24 cellular contexts compared by ENCODE assay signal in genomic region chr2:109586687-109587086, GRCh38.
"Had no signal": no experiment of that assay in that cellular context is flagged by ENCODE, and none has a peak within 500 bp of the region (broad histone marks: within the 10 kb centered on the region; RNA-seq: fewer than 3 reads in every experiment).

No MANE protein-coding gene starts in this region.

- H3K4me3 ChIP-seq: colonic mucosa, esophagus muscularis mucosa, lung, mucosa of descending colon, neural progenitor cell, prostate gland, right atrium auricular region, sigmoid colon, spleen, thoracic aorta, tibial nerve, upper lobe of right lung, uterus had no signal

- H3K36me3 ChIP-seq: colonic mucosa, prostate gland, right atrium auricular region, uterus had no signal

- FAIRE-seq: kidney had no signal

- H3K4me2 ChIP-seq: neural progenitor cell had no signal

- ATAC-seq: mucosa of descending colon; natural killer cell treated with Interleukin-12 subunit alpha and Interleukin-12 subunit beta and Interleukin-15 and Interleukin-18, amount 100 ng/mL, for 72 hours; stimulated activated memory B cell treated with anti-CD40 and anti-IgM and Interleukin-4, amounts not matched to agents 10 μg/mL and 1 μg/mL and 100 μg/mL, for 72 hours; stimulated activated naive CD8-positive, alpha-beta T cell treated with anti-CD3 and anti-CD28 coated beads, Interleukin-15, Interleukin-2, amounts not matched to agents 100 U/mL and 50 U/mL, for 24 hours; upper lobe of right lung had no signal

- H3K27me3 ChIP-seq: colonic mucosa, esophagus muscularis mucosa, neural progenitor cell, right atrium auricular region, sigmoid colon, spleen, tibial nerve, upper lobe of right lung, uterus had no signal

- H3K27ac ChIP-seq: colonic mucosa, esophagus muscularis mucosa, neural progenitor cell, prostate gland, right atrium auricular region, sigmoid colon, spleen, thoracic aorta, tibial nerve, upper lobe of right lung, uterus had no signal

- DNase-seq: colonic mucosa; effector CD8-positive, alpha-beta T cell; endodermal cell; foreskin melanocyte; hypothalamus; kidney; mucosa of descending colon; naive B cell; sigmoid colon; spleen; stimulated activated CD4-positive, alpha-beta T cell treated with anti-CD3 and anti-CD28 coated beads, Interleukin-4, amount 100 ng/mL, for 4 hours; stimulated activated naive CD8-positive, alpha-beta T cell treated with anti-CD3 and anti-CD28 coated beads, Interleukin-15, Interleukin-2, amounts not matched to agents 100 U/mL and 50 U/mL, for 24 hours; substantia nigra; upper lobe of right lung; uterus had no signal

- H2AFZ ChIP-seq: neural progenitor cell had no signal

- H3K9ac ChIP-seq: neural progenitor cell had no signal

- H3K4me1 ChIP-seq: colonic mucosa, neural progenitor cell, prostate gland, right atrium auricular region, spleen, upper lobe of right lung, uterus had no signal

- H3K9me3 ChIP-seq: colonic mucosa, esophagus muscularis mucosa, mucosa of descending colon, prostate gland, right atrium auricular region, sigmoid colon, spleen, thoracic aorta, tibial nerve, upper lobe of right lung, uterus had no signal
